ENCODE assay signal across 21 cellular contexts in genomic region chr3:126127904-126128303, GRCh38. TPM values are rescaled to one million over a fixed set of nuclear protein-coding genes. Genes with fewer than 3 reads are reported as not detected.
A peak's percentile ranks its signal among the peaks of the same experiment; 100 is the strongest.
DNase-seq lines count a peak whose midpoint lies in the region; ATAC-seq and TF ChIP-seq lines count a peak whose summit lies in the region.
"Had no signal": no experiment of that assay in that cellular context is flagged by ENCODE, and none has a peak within 500 bp of the region (broad histone marks: within the 10 kb centered on the region; RNA-seq: fewer than 3 reads in every experiment).

No MANE protein-coding gene starts in this region.

- H3K4me1 ChIP-seq in endodermal cell (ENCODE audit: control insufficient read depth, insufficient read depth, low read length): no peaks in the 10 kb centered on the region
- peaks cover 0 to 24% of the 10 kb centered on the region in 2 donors for H3K4me1 ChIP-seq in neuronal stem cell (ENCODE audit: control insufficient read depth in 2 of 2, insufficient read depth in 1 of 2, low read depth in 1 of 2, low read length in 2 of 2)
- H3K4me1 ChIP-seq: foreskin keratinocyte had no signal

- H3K14ac ChIP-seq in neuronal stem cell (ENCODE audit: low read length): no peak overlapping the region

- no peak overlapping the region for H2AFZ ChIP-seq in neuronal stem cell (ENCODE audit: low read length)
- H2AFZ ChIP-seq: neural progenitor cell had no signal

- no peak overlapping the region for H4K8ac ChIP-seq in neuronal stem cell (ENCODE audit: low read depth, low read length)

- H3K18ac ChIP-seq in neuronal stem cell (ENCODE audit: low read length): peak overlapping the region; percentile 94

- peak overlapping the region; percentile 100 for H2BK12ac ChIP-seq in neuronal stem cell (ENCODE audit: low read length)

- peaks cover 2% of the 10 kb centered on the region for H3K27me3 Mint-ChIP-seq in activated naive CD8-positive, alpha-beta T cell treated with anti-CD3 and anti-CD28 coated beads, Interleukin-2, amount 10 ng/mL, durations not matched to agents 7 days and 5 days
- peaks cover 2% of the 10 kb centered on the region for H3K27me3 Mint-ChIP-seq in activated naive CD8-positive, alpha-beta T cell treated with anti-CD3 and anti-CD28 coated beads, Interleukin-2, amount 50 U/mL, for 24 hours
- peaks cover 2% of the 10 kb centered on the region for H3K27me3 Mint-ChIP-seq in endodermal cell (ENCODE audit: insufficient read depth)

- H3K9ac ChIP-seq in endodermal cell (ENCODE audit: extremely low read depth, low read length, poor library complexity, severe bottlenecking): no peak overlapping the region
- no peak overlapping the region for H3K9ac ChIP-seq in neuronal stem cell (ENCODE audit: low read depth, low read length, poor library complexity)
- H3K9ac ChIP-seq: neural progenitor cell had no signal

- WGBS in endodermal cell (ENCODE audit: insufficient coverage in 1 of 2, insufficient read length in 1 of 2), 2 experiments: 89 to 100% methylated on average over 5 to 7 of the region's 7 CpGs
- WGBS in neuronal stem cell (ENCODE audit: extremely low coverage in 2 of 2, insufficient read length in 2 of 2, insufficient replicate concordance in 1 of 2), 2 donors: no CpG with 5 or more reads among the region's 7 CpGs

- H3K4me2 ChIP-seq in neuronal stem cell (ENCODE audit: insufficient read depth, low read length, poor library complexity, severe bottlenecking): no peak overlapping the region
- H3K4me2 ChIP-seq: neural progenitor cell had no signal

- H3K4me1 Mint-ChIP-seq in activated naive CD8-positive, alpha-beta T cell treated with anti-CD3 and anti-CD28 coated beads, Interleukin-2, amount 10 ng/mL, durations not matched to agents 7 days and 5 days: no peaks in the 10 kb centered on the region
- H3K4me1 Mint-ChIP-seq in activated naive CD8-positive, alpha-beta T cell treated with anti-CD3 and anti-CD28 coated beads, Interleukin-2, amount 50 U/mL, for 24 hours: no peaks in the 10 kb centered on the region
- no peaks in the 10 kb centered on the region for H3K4me1 Mint-ChIP-seq in endodermal cell

- H4K91ac ChIP-seq in neuronal stem cell (ENCODE audit: low read depth, low read length, poor library complexity): no peak overlapping the region

- no peak overlapping the region for H3K4me3 Mint-ChIP-seq in activated naive CD8-positive, alpha-beta T cell treated with anti-CD3 and anti-CD28 coated beads, Interleukin-2, amount 10 ng/mL, durations not matched to agents 7 days and 5 days
- H3K4me3 Mint-ChIP-seq in activated naive CD8-positive, alpha-beta T cell treated with anti-CD3 and anti-CD28 coated beads, Interleukin-2, amount 50 U/mL, for 24 hours: no peak overlapping the region
- H3K4me3 Mint-ChIP-seq in endodermal cell: no peak overlapping the region
- H3K4me3 Mint-ChIP-seq: neural progenitor cell had no signal

- DNase-seq in activated naive CD8-positive, alpha-beta T cell treated with anti-CD3 and anti-CD28 coated beads, Interleukin-2, amount 10 ng/mL, durations not matched to agents 7 days and 5 days: peak; percentile 11
- DNase-seq in activated naive CD8-positive, alpha-beta T cell treated with anti-CD3 and anti-CD28 coated beads, Interleukin-2, amount 50 U/mL, for 24 hours: no peak
- DNase-seq in endodermal cell (peak; percentile 18), neuronal stem cell (ENCODE audit: low spot score) (no peak), ureter (ENCODE audit: low spot score) (peak; percentile 36), NCI-H345 (lab: John Stamatoyannopoulos, UW) (no peak)
- DNase-seq: activated gamma-delta T cell treated with Interleukin-2 at 50 U/mL for 16 hours, amniotic stem cell, foreskin keratinocyte, Kasumi-1, midbrain, NCI-H2081 treated with DMSO at 0.1 percent for 48 hours, NCI-H446 treated with DMSO at 0.1 percent for 48 hours, RPMI8226, substantia nigra, T1000 had no signal

- H2BK15ac ChIP-seq in neuronal stem cell (ENCODE audit: low read length): peak overlapping the region; percentile 92

- H3K27me3 ChIP-seq in endodermal cell (ENCODE audit: control insufficient read depth, insufficient read depth, low read length, poor library complexity, severe bottlenecking): no peaks in the 10 kb centered on the region
- peaks cover 0 to 58% (median 0%) of the 10 kb centered on the region in 3 experiments for H3K27me3 ChIP-seq in neuronal stem cell (ENCODE audit: control insufficient read depth in 3 of 3, insufficient read depth in 3 of 3, low read depth in 1 of 3, low read length in 3 of 3)
- H3K27me3 ChIP-seq: cardiac muscle cell, dorsolateral prefrontal cortex, foreskin keratinocyte, neural progenitor cell had no signal

- H3K36me3 ChIP-seq in endodermal cell (ENCODE audit: control insufficient read depth, insufficient read depth, low read length): no peaks in the 10 kb centered on the region
- no peaks in the 10 kb centered on the region for H3K36me3 ChIP-seq in neuronal stem cell (replicated peaks in 1 of 2; ENCODE audit: control insufficient read depth in 2 of 2, insufficient read depth in 2 of 2, low read length in 2 of 2)
- H3K36me3 ChIP-seq: cardiac muscle cell, neural progenitor cell had no signal

- no peak for TF ChIP-seq CTCF in endodermal cell (conservative IDR thresholded peaks at IDR 0.05)

- peak overlapping the region; percentile 82 for H2AK5ac ChIP-seq in neuronal stem cell (ENCODE audit: low read depth, low read length)

- H3K4me3 ChIP-seq in endodermal cell (ENCODE audit: low read length) (no peak overlapping the region), neuronal stem cell (ENCODE audit: low read length in 2 of 2) (no peak overlapping the region)
- H3K4me3 ChIP-seq: cardiac muscle cell, dorsolateral prefrontal cortex, neural progenitor cell had no signal

- H2BK5ac ChIP-seq in neuronal stem cell (ENCODE audit: low read length): no peak overlapping the region

- H3K4ac ChIP-seq in neuronal stem cell (ENCODE audit: low read length): no peak overlapping the region

- H2BK120ac ChIP-seq in neuronal stem cell (ENCODE audit: low read depth, low read length): peak overlapping the region; percentile 6

- no peaks in the 10 kb centered on the region for H3K9me3 Mint-ChIP-seq in activated naive CD8-positive, alpha-beta T cell treated with anti-CD3 and anti-CD28 coated beads, Interleukin-2, amount 10 ng/mL, durations not matched to agents 7 days and 5 days
- H3K9me3 Mint-ChIP-seq in activated naive CD8-positive, alpha-beta T cell treated with anti-CD3 and anti-CD28 coated beads, Interleukin-2, amount 50 U/mL, for 24 hours: no peaks in the 10 kb centered on the region
- no peaks in the 10 kb centered on the region for H3K9me3 Mint-ChIP-seq in endodermal cell
- H3K9me3 Mint-ChIP-seq: neural progenitor cell had no signal

- H3K79me1 ChIP-seq in neuronal stem cell (ENCODE audit: low read depth, low read length): no peaks in the 10 kb centered on the region

- H3K27ac Mint-ChIP-seq in activated naive CD8-positive, alpha-beta T cell treated with anti-CD3 and anti-CD28 coated beads, Interleukin-2, amount 10 ng/mL, durations not matched to agents 7 days and 5 days: no peak overlapping the region
- H3K27ac Mint-ChIP-seq in activated naive CD8-positive, alpha-beta T cell treated with anti-CD3 and anti-CD28 coated beads, Interleukin-2, amount 50 U/mL, for 24 hours: no peak overlapping the region
- H3K27ac Mint-ChIP-seq in endodermal cell: no peak overlapping the region
- H3K27ac Mint-ChIP-seq: neural progenitor cell had no signal

- peak overlapping the region; percentile 8 for H3K23ac ChIP-seq in neuronal stem cell (ENCODE audit: low read depth, low read length, poor library complexity)

- POLR2A ChIA-PET in activated naive CD8-positive, alpha-beta T cell treated with anti-CD3 and anti-CD28 coated beads, Interleukin-2, amount 10 ng/mL, durations not matched to agents 7 days and 5 days (lab: Charles Lee): no interaction called here

- H3K36me3 Mint-ChIP-seq in activated naive CD8-positive, alpha-beta T cell treated with anti-CD3 and anti-CD28 coated beads, Interleukin-2, amount 10 ng/mL, durations not matched to agents 7 days and 5 days: no peaks in the 10 kb centered on the region
- no peaks in the 10 kb centered on the region for H3K36me3 Mint-ChIP-seq in activated naive CD8-positive, alpha-beta T cell treated with anti-CD3 and anti-CD28 coated beads, Interleukin-2, amount 50 U/mL, for 24 hours (ENCODE audit: low read depth)
- H3K36me3 Mint-ChIP-seq in endodermal cell (ENCODE audit: low read depth): no peaks in the 10 kb centered on the region
- H3K36me3 Mint-ChIP-seq: neural progenitor cell had no signal

- H3K9me3 ChIP-seq in endodermal cell (ENCODE audit: control insufficient read depth, low read length): no peaks in the 10 kb centered on the region
- no peaks in the 10 kb centered on the region for H3K9me3 ChIP-seq in neuronal stem cell (replicated peaks in 1 of 2; ENCODE audit: control insufficient read depth in 2 of 2, insufficient read depth in 1 of 2, low read depth in 1 of 2, low read length in 2 of 2)

- no peak for ATAC-seq in activated naive CD8-positive, alpha-beta T cell treated with anti-CD3 and anti-CD28 coated beads, Interleukin-2, amount 10 ng/mL, durations not matched to agents 7 days and 5 days (ENCODE audit: low read depth)
- ATAC-seq in activated naive CD8-positive, alpha-beta T cell treated with anti-CD3 and anti-CD28 coated beads, Interleukin-2, amount 50 U/mL, for 24 hours: no peak
- no peak for ATAC-seq in GM18858 (IDR thresholded peaks at IDR 0.05; ENCODE audit: unreplicated experiment)
- ATAC-seq: foreskin keratinocyte had no signal

- H3K27ac ChIP-seq in endodermal cell (ENCODE audit: low read depth, low read length): no peak overlapping the region
- no peak overlapping the region for H3K27ac ChIP-seq in neuronal stem cell (replicated peaks; ENCODE audit: low read length)
- H3K27ac ChIP-seq: cardiac muscle cell, dorsolateral prefrontal cortex, foreskin keratinocyte, neural progenitor cell had no signal

RNA-seq across cellular contexts. Expression of gene SLC41A3, which starts 44.0 kb away (rescaled TPM):
- 10 to 100 TPM; 32.2 to 32.4 TPM for total RNA-seq in activated naive CD8-positive, alpha-beta T cell treated with anti-CD3 and anti-CD28 coated beads, Interleukin-2, amount 10 ng/mL, durations not matched to agents 7 days and 5 days
- 10 to 100 TPM; 46.8 to 50.4 TPM for total RNA-seq in endodermal cell
- polyA plus RNA-seq in endodermal cell (2013, experiment 1 of 2): 48.2 TPM
- polyA plus RNA-seq in endodermal cell (2013, experiment 2 of 2): 42.7 TPM
- 46.4 TPM for polyA plus RNA-seq in neuronal stem cell (2013, experiment 1 of 2)
- 47.5 TPM for polyA plus RNA-seq in neuronal stem cell (2013, experiment 2 of 2)
- total RNA-seq in ureter: 72.0 TPM

RNA-seq across cellular contexts. Expression of gene ALDH1L1, which starts 52.5 kb away (rescaled TPM):
- total RNA-seq in activated naive CD8-positive, alpha-beta T cell treated with anti-CD3 and anti-CD28 coated beads, Interleukin-2, amount 10 ng/mL, durations not matched to agents 7 days and 5 days: not detected
- total RNA-seq in endodermal cell: 1 to 10 TPM; 1.0 to 1.6 TPM
- 1.6 TPM for polyA plus RNA-seq in endodermal cell (2013, experiment 1 of 2)
- polyA plus RNA-seq in endodermal cell (2013, experiment 2 of 2): 0.95 TPM
- 0.57 TPM for polyA plus RNA-seq in neuronal stem cell (2013, experiment 1 of 2)
- 0.60 TPM for polyA plus RNA-seq in neuronal stem cell (2013, experiment 2 of 2)
- 129 TPM for total RNA-seq in ureter
- polyA plus RNA-seq: AG04450 had no signal

Comparison
In these comparisons a context has a peak if more than half of its experiments do, and no peak if none do; other contexts are left out.
1. DNase-seq: peak in activated naive CD8-positive, alpha-beta T cell treated with anti-CD3 and anti-CD28 coated beads, Interleukin-2, amount 10 ng/mL, durations not matched to agents 7 days and 5 days (single experiment), endodermal cell (single experiment) and ureter (single experiment); none in activated naive CD8-positive, alpha-beta T cell treated with anti-CD3 and anti-CD28 coated beads, Interleukin-2, amount 50 U/mL, for 24 hours (single experiment), neuronal stem cell (single experiment) and NCI-H345 (single experiment).
2. RNA of gene ALDH1L1, which starts 52.5 kb away (total RNA-seq): 129 TPM in ureter (single experiment); 1.0 to 1.6 TPM in endodermal cell and not detected in activated naive CD8-positive, alpha-beta T cell treated with anti-CD3 and anti-CD28 coated beads, Interleukin-2, amount 10 ng/mL, durations not matched to agents 7 days and 5 days; every median in the first group is over 10 times any median in the second.